Comparison of ENCODE assay signal across 25 cellular contexts in genomic region chr12:13443028-13443427, GRCh38.
"Had no signal": no experiment of that assay in that cellular context is flagged by ENCODE, and none has a peak within 500 bp of the region (broad histone marks: within the 10 kb centered on the region; RNA-seq: fewer than 3 reads in every experiment).

No MANE protein-coding gene starts in this region.

- H3K36me3 ChIP-seq: SJSA1 had no signal

- H3K27me3 ChIP-seq: SJSA1 had no signal

- H3K4me1 ChIP-seq: SJSA1 had no signal

- DNase-seq: activated B cell treated with CpG ODN at 0.5 μM for 24 hours; activated CD4-positive, alpha-beta T cell treated with anti-CD3 and anti-CD28 coated beads for 1 hour; activated CD4-positive, alpha-beta T cell treated with anti-CD3 and anti-CD28 coated beads, Interleukin-2, amount 50 U/mL, for 48 hours; activated CD8-positive, alpha-beta memory T cell treated with anti-CD3 and anti-CD28 coated beads, Interleukin-2, amount 10 ng/mL, durations not matched to agents 7 days and 5 days; activated effector memory CD4-positive, alpha-beta T cell treated with Interleukin-2 at 50 U/mL for 16 hours; activated naive CD4-positive, alpha-beta T cell treated with Interleukin-2 at 50 U/mL for 16 hours; activated naive CD8-positive, alpha-beta T cell treated with anti-CD3 and anti-CD28 coated beads, Interleukin-2, amount 50 U/mL, for 24 hours; activated T-cell treated with anti-CD3 and anti-CD28 coated beads, Interleukin-2, amount 50 U/mL, for 24 hours; amygdala; MM.1S; NCI-H1105; NCI-H1436 treated with DMSO at 0.1 percent for 48 hours; NCI-H187; NCI-H2081; NCI-H510A treated with DMSO at 0.1 percent for 48 hours; NCI-H69; NK-92 treated with Interleukin-12 subunit alpha and Interleukin-12 subunit beta, amount 100 ng/mL, for 24 hours; OCI-M1; RPMI8226; SHP77; SW 1271 had no signal

- H3K4me3 ChIP-seq: SJSA1 had no signal

- H3K27ac ChIP-seq: SJSA1 had no signal

- H3K9me3 ChIP-seq: SJSA1 had no signal

- ATAC-seq: activated CD8-positive, alpha-beta memory T cell treated with anti-CD3 and anti-CD28 coated beads, Interleukin-2, amount 10 ng/mL, durations not matched to agents 7 days and 5 days; activated naive CD4-positive, alpha-beta T cell treated with anti-CD3 and anti-CD28 coated beads, Interleukin-2, amount 50 U/mL, for 72 hours; activated naive CD8-positive, alpha-beta T cell treated with anti-CD3 and anti-CD28 coated beads, Interleukin-2, amount 50 U/mL, for 24 hours; Panc1; SK-N-SH treated with all-trans-retinoic acid at 6 μM for 48 hours had no signal
